ENCODE assay signal across 8 cellular contexts in the genomic region with DNA sequence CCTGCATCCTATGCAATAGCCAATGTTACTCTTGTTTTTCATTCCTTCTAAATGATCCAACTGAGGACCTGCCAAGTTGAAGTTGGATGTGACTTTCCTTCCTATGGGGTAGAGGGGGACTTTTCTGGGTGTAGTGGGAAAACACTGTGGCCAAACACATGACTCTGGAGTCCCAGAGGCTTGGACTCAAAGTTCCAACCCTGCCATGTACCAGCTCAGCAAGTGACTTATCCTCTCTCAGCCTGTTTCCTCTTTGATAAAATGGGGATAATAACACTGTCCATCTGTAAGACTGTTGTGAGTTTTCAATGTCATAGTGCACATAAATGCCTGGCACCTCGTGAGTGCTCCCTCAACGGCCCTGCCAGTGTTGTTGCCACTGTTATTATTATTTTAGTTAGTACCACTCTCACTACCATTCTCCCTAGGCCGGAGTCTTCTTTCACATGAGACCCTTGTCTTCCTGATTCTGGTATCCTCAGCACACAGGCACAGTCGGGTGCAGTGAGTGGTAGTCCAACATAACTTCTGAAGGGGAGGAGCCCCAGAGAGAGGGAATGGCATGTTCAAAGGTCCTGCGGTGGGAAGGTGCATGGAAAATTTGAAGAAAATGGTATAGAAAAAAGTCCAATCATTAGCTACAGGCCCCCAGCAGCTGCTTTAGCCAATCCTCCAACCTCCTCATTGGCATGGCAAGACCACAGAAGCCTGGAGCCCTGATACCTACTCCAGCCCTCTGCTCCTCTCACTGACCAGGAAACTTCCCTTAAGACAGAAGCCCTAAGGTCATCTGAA.
DNase-seq lines count a peak whose midpoint lies in the region; ATAC-seq and TF ChIP-seq lines count a peak whose summit lies in the region.

No MANE protein-coding gene starts in this region.

- peak overlapping the region; percentile 49 for H3K4me2 ChIP-seq in skeletal muscle satellite cell (ENCODE audit: low read length)

- 95% methylated on average over 5 of the region's 5 CpGs for WGBS in prostate gland

- no peaks in the 10 kb centered on the region for H3K27me3 ChIP-seq in SJCRH30
- no peaks in the 10 kb centered on the region for H3K27me3 ChIP-seq in skeletal muscle satellite cell (ENCODE audit: control insufficient read depth, insufficient read depth, low read length)
- H3K27me3 ChIP-seq in prostate gland (replicated peaks; ENCODE audit: insufficient read depth) = no peaks in the 10 kb centered on the region

- H3K4me3 ChIP-seq in SJCRH30 (no peak overlapping the region), skeletal muscle satellite cell (ENCODE audit: low read length) (peak overlapping the region; percentile 21), prostate gland (no peak overlapping the region)

- no peak for TF ChIP-seq POLR2A in prostate gland (IDR thresholded peaks at IDR 0.05)

- H3K27ac ChIP-seq in SJCRH30 (peak overlapping the region; percentile 59), epithelial cell of prostate (peak overlapping the region; percentile 98), prostate gland (no peak overlapping the region)

- TF ChIP-seq CTCF in prostate gland (IDR thresholded peaks at IDR 0.05) = no peak

- no peaks in the 10 kb centered on the region for H3K36me3 Mint-ChIP-seq in T-helper 2 cell treated with Interferon-gamma antibody and Interleukin-4, amounts not matched to agents 5 μg/mL and 100 μg/mL, for 36 hours (ENCODE audit: low read depth)

- H3K4me1 ChIP-seq in SJCRH30 (peaks cover 26% of the 10 kb centered on the region), skeletal muscle satellite cell (ENCODE audit: control insufficient read depth, insufficient read depth, low read length) (peaks cover 46% of the 10 kb centered on the region), prostate gland (replicated peaks) (no peaks in the 10 kb centered on the region)

- no peak overlapping the region for H3K27ac Mint-ChIP-seq in T-helper 2 cell treated with Interferon-gamma antibody and Interleukin-4, amounts not matched to agents 5 μg/mL and 100 μg/mL, for 36 hours

- intact Hi-C loops in prostate gland (cut with DNase I) = no loop called here

- H3K4me3 Mint-ChIP-seq in T-helper 2 cell treated with Interferon-gamma antibody and Interleukin-4, amounts not matched to agents 5 μg/mL and 100 μg/mL, for 36 hours = no peak overlapping the region

- no peaks in the 10 kb centered on the region for H3K27me3 Mint-ChIP-seq in T-helper 2 cell treated with Interferon-gamma antibody and Interleukin-4, amounts not matched to agents 5 μg/mL and 100 μg/mL, for 36 hours (ENCODE audit: low read depth)

- H3K9me3 ChIP-seq in SJCRH30 (replicated peaks) (peaks cover 8% of the 10 kb centered on the region; the same call in 1 of the 2 replicates), skeletal muscle satellite cell (replicated peaks; ENCODE audit: low read length) (no peaks in the 10 kb centered on the region), prostate gland (no peaks in the 10 kb centered on the region)

- DNase-seq in SJCRH30 (no peak), epithelial cell of prostate (ENCODE audit: low read depth, low spot score) (no peak), HPDE6-E6E7 (ENCODE audit: extremely low spot score) (no peak), prostate gland (ENCODE audit: low spot score) (no peak)
- no peak for DNase-seq in T-helper 2 cell treated with Interferon-gamma antibody and Interleukin-4, amounts not matched to agents 5 μg/mL and 100 μg/mL, for 36 hours (ENCODE audit: low spot score)

- peak overlapping the region; percentile 72 for H3K9ac ChIP-seq in skeletal muscle satellite cell (ENCODE audit: low read depth, low read length)

- no peaks in the 10 kb centered on the region for H3K9me3 Mint-ChIP-seq in T-helper 2 cell treated with Interferon-gamma antibody and Interleukin-4, amounts not matched to agents 5 μg/mL and 100 μg/mL, for 36 hours

- H3K36me3 ChIP-seq in SJCRH30 (no peaks in the 10 kb centered on the region), skeletal muscle satellite cell (ENCODE audit: insufficient read depth, low read length) (no peaks in the 10 kb centered on the region), prostate gland (no peaks in the 10 kb centered on the region)

- peak; percentile 9 for ATAC-seq in GM19351 (IDR thresholded peaks at IDR 0.05; ENCODE audit: unreplicated experiment)
- no peak for ATAC-seq in HG02973 (IDR thresholded peaks at IDR 0.05; ENCODE audit: unreplicated experiment)

- H3K4me1 Mint-ChIP-seq in T-helper 2 cell treated with Interferon-gamma antibody and Interleukin-4, amounts not matched to agents 5 μg/mL and 100 μg/mL, for 36 hours (ENCODE audit: low read depth) = peaks cover 12% of the 10 kb centered on the region

Comparison
In these comparisons a context has a peak if more than half of its experiments do, and no peak if none do; other contexts are left out.
1. H3K27ac ChIP-seq: peak in SJCRH30 (single experiment) and epithelial cell of prostate (single experiment); none in prostate gland (0 of 2).